8 cellular contexts compared by ENCODE assay signal in the genomic region with DNA sequence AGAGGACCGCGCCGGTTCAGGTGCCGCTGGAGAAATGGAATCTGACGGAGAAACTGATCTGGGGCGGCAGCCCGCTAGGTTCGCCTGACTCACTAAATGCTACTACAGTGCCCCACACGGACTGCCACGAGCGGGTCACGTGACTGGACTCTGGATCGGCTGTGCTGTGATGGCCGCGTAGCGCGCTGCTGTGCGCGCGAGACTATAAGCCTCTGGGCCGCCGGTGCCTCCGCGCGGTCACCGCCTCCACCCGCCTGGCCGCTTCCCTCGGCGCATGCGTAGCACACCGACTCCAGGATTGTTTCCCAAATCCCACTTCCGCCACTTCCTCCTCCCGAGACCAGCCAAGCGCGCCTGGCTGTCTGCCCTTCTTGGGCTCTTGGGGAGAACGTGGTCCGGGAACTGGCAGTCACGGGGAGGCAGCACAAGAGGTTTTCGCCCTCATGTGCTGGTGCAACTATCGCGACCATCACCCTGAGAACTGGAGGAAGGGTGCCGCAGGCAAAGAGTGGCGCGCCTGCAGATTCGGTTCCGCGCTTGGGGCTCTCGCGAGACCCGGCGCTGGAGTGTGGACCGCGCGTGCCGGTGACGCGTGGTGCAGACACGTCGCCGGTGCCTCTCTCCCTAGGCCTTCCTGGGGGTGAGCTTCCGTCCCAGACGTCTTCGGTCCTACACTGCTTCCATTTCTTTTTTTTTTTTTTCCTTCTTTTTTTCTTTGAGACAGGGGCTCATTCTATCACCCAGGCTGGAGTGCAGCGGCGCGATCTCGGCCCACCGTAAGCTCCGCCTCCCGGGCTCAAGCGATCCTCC. TPM values are rescaled to one million over a fixed set of nuclear protein-coding genes. Genes with fewer than 3 reads are reported as not detected.
A peak's percentile ranks its signal among the peaks of the same experiment; 100 is the strongest.
DNase-seq lines count a peak whose midpoint lies in the region; ATAC-seq, FAIRE-seq and TF ChIP-seq lines count a peak whose summit lies in the region.

No MANE protein-coding gene starts in this region.

- ATAC-seq in HG03196 (IDR thresholded peaks at IDR 0.05; ENCODE audit: unreplicated experiment), result peak; percentile 72
- ATAC-seq in activated CD4-positive, CD25-positive, alpha-beta regulatory T cell treated with anti-CD3 and anti-CD28 coated beads, Interleukin-2, amount 50 U/mL, for 24 hours, result peak; percentile 91 to 94

- in situ Hi-C loops in GM18951 (cut with MboI; ENCODE audit: low sequenced_read_pairs, unreplicated experiment), result no loop called here

- H3K36me3 ChIP-seq in kidney (ENCODE audit: control insufficient read depth in 1 of 2, insufficient read depth in 2 of 2, low read length in 2 of 2), result no peaks in the 10 kb centered on the region

- H3K9ac ChIP-seq in kidney (ENCODE audit: low read length in 2 of 2), result peak overlapping the region; percentile 84 to 88

- H3K4me3 ChIP-seq in kidney (ENCODE audit: low read length in 2 of 2), result peak overlapping the region; percentile 88 to 92

- DNase-seq in AG08396 (ENCODE audit: low spot score) (peak; percentile 99), NCI-H345 (lab: John Stamatoyannopoulos, UW) (peak; percentile 96), cerebellar cortex (ENCODE audit: low spot score) (peak; percentile 96), kidney (peak; percentile 99)
- DNase-seq in stimulated activated CD4-positive, alpha-beta T cell treated with anti-CD3 and anti-CD28 coated beads, Interleukin-15, amount 100 ng/mL, for 1 hour (ENCODE audit: low read depth in 1 of 2, low spot score in 1 of 2), result peak; percentile 78 to 81

- intact Hi-C loops in kidney (cut with DNase I), result no loop called here

- TF ChIP-seq CTCF in kidney (IDR thresholded peaks at IDR 0.05; ENCODE audit: borderline replicate concordance, extremely low read depth, insufficient read depth), result no peak

- H3K4me1 ChIP-seq in kidney (ENCODE audit: control insufficient read depth in 1 of 2, insufficient read depth in 1 of 2, low read depth in 1 of 2, low read length in 2 of 2), result peaks cover 0 to 2% of the 10 kb centered on the region in 2 donors

- H3K27ac ChIP-seq in kidney (ENCODE audit: low read depth in 2 of 2, low read length in 2 of 2), result peak overlapping the region; percentile 98

- FAIRE-seq in kidney (lab: Jason Lieb, UNC), result no peak

- no peaks in the 10 kb centered on the region for H3K9me3 ChIP-seq in kidney (ENCODE audit: control insufficient read depth in 1 of 2, low read length in 2 of 2)

- peak; percentile 94 for TF ChIP-seq POLR2A in GM18951 (IDR thresholded peaks at IDR 0.05; ENCODE audit: extremely low read depth, insufficient read depth, insufficient read length)

RNA-seq across cellular contexts. Expression of a gene that starts 35.8 kb away (rescaled TPM):
- total RNA-seq in kidney, result 60.1 TPM
- polyA plus RNA-seq in kidney (ENCODE audit: insufficient read depth, low read depth, low replicate concordance), result 79.7 TPM

Comparison
In these comparisons a context has a peak if more than half of its experiments do, and no peak if none do; other contexts are left out.
1. Peak in every context shown above with its lines: DNase-seq, ATAC-seq, H3K4me3 ChIP-seq and H3K27ac ChIP-seq.